In genomic region chr17:41403409-41404023, GRCh38 we compare ENCODE assay signal across 15 cellular contexts. TPM values are rescaled to one million over a fixed set of nuclear protein-coding genes. Genes with fewer than 3 reads are reported as not detected.
DNase-seq lines count a peak whose midpoint lies in the region; ATAC-seq, FAIRE-seq and TF ChIP-seq lines count a peak whose summit lies in the region.
"Had no signal": no experiment of that assay in that cellular context is flagged by ENCODE, and none has a peak within 500 bp of the region (broad histone marks: within the 10 kb centered on the region; RNA-seq: fewer than 3 reads in every experiment).

No MANE protein-coding gene starts in this region.

- BruUV-seq in HepG2 (replicated peaks; lab: Mats Ljungman, UMichigan): no TSS peak

- DNase-seq in HepG2 (ENCODE audit: low spot score) (no peak), right lobe of liver (no peak), foreskin fibroblast (peak; percentile 32 to 42), SIG-M5 treated with dmso at 0.1 percent for 504 hours (lab: John Stamatoyannopoulos, UW; ENCODE audit: unreplicated experiment) (no peak), NCI-H1417 treated with DMSO at 0.1 percent for 48 hours (lab: John Stamatoyannopoulos, UW) (no peak), AML-193 (lab: John Stamatoyannopoulos, UW) (no peak), SHP77 (lab: John Stamatoyannopoulos, UW) (no peak)
- DNase-seq in activated T-helper 2 cell treated with anti-CD3 and anti-CD28 coated beads, Interferon-gamma antibody, Interleukin-2, Interleukin-4, amounts not matched to agents 10 μg/mL and 5 μg/mL and 100 μg/mL, durations not matched to agents 14 hours and 24 hours and 36 hours (ENCODE audit: low spot score): no peak
- DNase-seq: activated B cell treated with CpG ODN at 0.5 μM for 24 hours, mucosa of descending colon, NCI-H2171, psoas muscle had no signal

- no peak overlapping the region for H2AFZ ChIP-seq in HepG2 (ENCODE audit: low read length)
- H2AFZ ChIP-seq: GM23338 had no signal

- H3K27me3 ChIP-seq in HepG2 (ENCODE audit: control insufficient read depth in 1 of 2, insufficient read depth in 2 of 2, low read length in 2 of 2) (no peaks in the 10 kb centered on the region), right lobe of liver (no peaks in the 10 kb centered on the region)

- no peak for TF ChIP-seq POLR2A in HepG2 (IDR thresholded peaks at IDR 0.05; ENCODE audit: insufficient read depth in 1 of 2, low read depth in 2 of 2, low read length in 2 of 2)
- no peak for TF ChIP-seq POLR2A in right lobe of liver (IDR thresholded peaks at IDR 0.05)

- H3K4me1 Mint-ChIP-seq in activated T-helper 2 cell treated with anti-CD3 and anti-CD28 coated beads, Interferon-gamma antibody, Interleukin-2, Interleukin-4, amounts not matched to agents 10 μg/mL and 5 μg/mL and 100 μg/mL, durations not matched to agents 14 hours and 24 hours and 36 hours (ENCODE audit: low read depth): peaks cover 24% of the 10 kb centered on the region
- H3K4me1 Mint-ChIP-seq: activated B cell treated with CpG ODN at 0.5 μM for 24 hours, GM23338 had no signal

- no peak for TF ChIP-seq RAD21 in HepG2 (CRISPR knock-in tag; IDR thresholded peaks at IDR 0.05)

- 27% methylated on average over 4 of the region's 4 CpGs for WGBS in HepG2 (ENCODE audit: low lambda C conversion rate)
- 59% methylated on average over 2 of the region's 4 CpGs for WGBS in right lobe of liver (ENCODE audit: insufficient coverage, low coverage, low lambda C conversion rate, missing lambda C conversion rate)

- H3K4me3 ChIP-seq in HepG2 (replicated peaks in 1 of 3; ENCODE audit: insufficient read depth in 1 of 3, low read depth in 2 of 3, low read length in 3 of 3) (no peak overlapping the region), right lobe of liver (no peak overlapping the region), foreskin fibroblast (ENCODE audit: low read depth in 1 of 2, low read length in 2 of 2) (no peak overlapping the region)
- H3K4me3 ChIP-seq: GM23338, mucosa of descending colon, psoas muscle had no signal

- no peaks in the 10 kb centered on the region for H3K9me3 Mint-ChIP-seq in activated T-helper 2 cell treated with anti-CD3 and anti-CD28 coated beads, Interferon-gamma antibody, Interleukin-2, Interleukin-4, amounts not matched to agents 10 μg/mL and 5 μg/mL and 100 μg/mL, durations not matched to agents 14 hours and 24 hours and 36 hours
- H3K9me3 Mint-ChIP-seq: activated B cell treated with CpG ODN at 0.5 μM for 24 hours, GM23338 had no signal

- H3K4me2 ChIP-seq in HepG2 (ENCODE audit: low read depth, low read length): no peak overlapping the region
- H3K4me2 ChIP-seq: GM23338 had no signal

- no peak overlapping the region for H3K4me3 Mint-ChIP-seq in activated T-helper 2 cell treated with anti-CD3 and anti-CD28 coated beads, Interferon-gamma antibody, Interleukin-2, Interleukin-4, amounts not matched to agents 10 μg/mL and 5 μg/mL and 100 μg/mL, durations not matched to agents 14 hours and 24 hours and 36 hours (ENCODE audit: low read depth)
- H3K4me3 Mint-ChIP-seq: activated B cell treated with CpG ODN at 0.5 μM for 24 hours, GM23338 had no signal

- H4K20me1 ChIP-seq in HepG2 (ENCODE audit: insufficient read depth, low read length): no peaks in the 10 kb centered on the region

- H3K4me1 ChIP-seq in HepG2 (ENCODE audit: insufficient read depth, low read length): peaks cover 34% of the 10 kb centered on the region
- H3K4me1 ChIP-seq in right lobe of liver: no peaks in the 10 kb centered on the region
- H3K4me1 ChIP-seq: psoas muscle had no signal

- ATAC-seq in HepG2: no peak
- no peak for ATAC-seq in right lobe of liver
- ATAC-seq: GM23338, mucosa of descending colon had no signal

- peak overlapping the region; percentile 82 for H3K27ac Mint-ChIP-seq in activated T-helper 2 cell treated with anti-CD3 and anti-CD28 coated beads, Interferon-gamma antibody, Interleukin-2, Interleukin-4, amounts not matched to agents 10 μg/mL and 5 μg/mL and 100 μg/mL, durations not matched to agents 14 hours and 24 hours and 36 hours
- H3K27ac Mint-ChIP-seq: activated B cell treated with CpG ODN at 0.5 μM for 24 hours, GM23338 had no signal

- H3K36me3 Mint-ChIP-seq in activated T-helper 2 cell treated with anti-CD3 and anti-CD28 coated beads, Interferon-gamma antibody, Interleukin-2, Interleukin-4, amounts not matched to agents 10 μg/mL and 5 μg/mL and 100 μg/mL, durations not matched to agents 14 hours and 24 hours and 36 hours (ENCODE audit: low read depth): no peaks in the 10 kb centered on the region

- CTCF ChIA-PET in HepG2 (lab: Yijun Ruan, JAX; ENCODE audit: low intra/inter-chr PET ratio, low total read pairs): no interaction called here

- H3K36me3 ChIP-seq in HepG2 (replicated peaks in 1 of 2; ENCODE audit: control insufficient read depth in 1 of 2, insufficient read depth in 2 of 2, low read length in 2 of 2) (no peaks in the 10 kb centered on the region), right lobe of liver (no peaks in the 10 kb centered on the region)

- H3K9ac ChIP-seq in HepG2 (ENCODE audit: insufficient read depth, low read depth, low read length): no peak overlapping the region

- TF ChIP-seq EP300 in HepG2 (IDR thresholded peaks at IDR 0.05; ENCODE audit: low read depth in 2 of 2, low read length in 2 of 2): no peak
- no peak for TF ChIP-seq EP300 in HepG2 (CRISPR knock-in tag; IDR thresholded peaks at IDR 0.05; ENCODE audit: borderline replicate concordance)

- H3K9me3 ChIP-seq in HepG2 (ENCODE audit: low read length): no peaks in the 10 kb centered on the region
- no peaks in the 10 kb centered on the region for H3K9me3 ChIP-seq in right lobe of liver
- H3K9me3 ChIP-seq: mucosa of descending colon, psoas muscle had no signal

- H3K79me2 ChIP-seq in HepG2 (ENCODE audit: insufficient read depth, low read length): no peaks in the 10 kb centered on the region

- H3K27me3 Mint-ChIP-seq in activated T-helper 2 cell treated with anti-CD3 and anti-CD28 coated beads, Interferon-gamma antibody, Interleukin-2, Interleukin-4, amounts not matched to agents 10 μg/mL and 5 μg/mL and 100 μg/mL, durations not matched to agents 14 hours and 24 hours and 36 hours (ENCODE audit: low read depth): no peaks in the 10 kb centered on the region

- in situ Hi-C loops in HepG2 (cut with HindIII; ENCODE audit: extremely low pct_ligation_motif_present, low pct_unique_long_range_greater_than_20kb): no loop called here

- TF ChIP-seq CTCF in HepG2 (CRISPR knock-in tag; IDR thresholded peaks at IDR 0.05) (no peak), right lobe of liver (IDR thresholded peaks at IDR 0.05) (no peak), foreskin fibroblast (IDR thresholded peaks at IDR 0.05; ENCODE audit: low read depth, low read length) (no peak)

- no peak for FAIRE-seq in HepG2 (lab: Jason Lieb, UNC)

- POLR2A ChIA-PET in HepG2 (lab: Yijun Ruan, JAX): interaction anchor here (0.9 to 4.1 kb wide), 6 partner anchors 10 to 501 kb away, joined by 3 to 35 read pairs (median 3); partner anchors contain the start of gene KRT19

- intact Hi-C loops in HepG2 (cut with micrococcal nuclease; ENCODE audit: unreplicated experiment): no loop called here
- intact Hi-C loops in right lobe of liver (cut with DNase I): no loop called here
- intact Hi-C loops in activated T-helper 2 cell treated with anti-CD3 and anti-CD28 coated beads, Interferon-gamma antibody, Interleukin-2, Interleukin-4, amounts not matched to agents 10 μg/mL and 5 μg/mL and 100 μg/mL, durations not matched to agents 14 hours and 24 hours and 36 hours (cut with micrococcal nuclease): loop anchor here (2.0 to 10.0 kb wide), 4 partner anchors 61 to 859 kb away; no protein-coding TSS in a partner anchor

- no peak overlapping the region for H3K27ac ChIP-seq in HepG2 (ENCODE audit: extremely low read length, insufficient read depth, low read length)
- H3K27ac ChIP-seq in right lobe of liver: no peak overlapping the region
- H3K27ac ChIP-seq: HL-60 had no signal

RNA-seq across cellular contexts. Expression of gene KRT31, which starts 6.1 kb away (rescaled TPM):
- total RNA-seq in HepG2 (2016; rRNA removed; fragmentation: Illumina TruSeq; extraction: Trizol) (not detected in 2 replicates), right lobe of liver (not detected)
- not detected in 2 replicates for total RNA-seq in HepG2 (2016; cell fraction: cytosol; rRNA removed; fragmentation: Illumina TruSeq; extraction: Trizol; ENCODE audit: low read depth)
- total RNA-seq in HepG2 (2016; cell fraction: insoluble cytoplasmic fraction; rRNA removed; fragmentation: Illumina TruSeq; extraction: Trizol): not detected in 2 replicates
- total RNA-seq in HepG2 (2016; cell fraction: membrane; rRNA removed; fragmentation: Illumina TruSeq; extraction: Trizol): not detected in 2 replicates
- total RNA-seq in HepG2 (2016; cell fraction: nucleus; rRNA removed; fragmentation: Illumina TruSeq; extraction: Trizol): not detected in 2 replicates
- 0.05 TPM in 2 replicates for polyA plus RNA-seq in HepG2 (2011; rRNA removed)
- polyA plus RNA-seq in HepG2 (2011; cell fraction: cytosol; rRNA removed): not detected in 2 replicates
- 0.07 and 0.13 TPM in 2 replicates for polyA plus RNA-seq in HepG2 (2011; cell fraction: nucleus; rRNA removed)
- polyA plus RNA-seq in HepG2 (2012): not detected in 2 replicates
- polyA plus RNA-seq in HepG2 (2016; cell fraction: cytosol; fragmentation: Illumina TruSeq; extraction: Trizol; ENCODE audit: low read depth): not detected in 2 replicates
- polyA plus RNA-seq in HepG2 (2016; cell fraction: insoluble cytoplasmic fraction; fragmentation: Illumina TruSeq; extraction: Trizol; ENCODE audit: low read depth): not detected in 2 replicates
- not detected in 2 replicates for polyA plus RNA-seq in HepG2 (2016; cell fraction: membrane; fragmentation: Illumina TruSeq; extraction: Trizol; ENCODE audit: low read depth)
- polyA plus RNA-seq in HepG2 (2016; cell fraction: nucleus; fragmentation: Illumina TruSeq; extraction: Trizol; ENCODE audit: insufficient read depth, low read depth): not detected in 2 replicates
- polyA minus RNA-seq in HepG2 (2011; rRNA and poly(A)+ RNA removed; ENCODE audit: low replicate concordance): 0.23 TPM in 1 of 2 replicates, not detected in the other
- not detected in 2 replicates for polyA minus RNA-seq in HepG2 (2011; cell fraction: cytosol; rRNA and poly(A)+ RNA removed)
- not detected in 2 replicates for polyA minus RNA-seq in HepG2 (2011; cell fraction: nucleus; rRNA and poly(A)+ RNA removed)
- total RNA-seq in activated T-helper 2 cell treated with anti-CD3 and anti-CD28 coated beads, Interferon-gamma antibody, Interleukin-2, Interleukin-4, amounts not matched to agents 10 μg/mL and 5 μg/mL and 100 μg/mL, durations not matched to agents 14 hours and 24 hours and 36 hours: not detected in 2 replicates
- total RNA-seq: activated B cell treated with CpG ODN at 0.5 μM for 24 hours, GM23338, mucosa of descending colon had no signal
- polyA plus RNA-seq: GM23338 had no signal

RNA-seq across cellular contexts. Expression of gene KRT37, which starts 20.9 kb away (rescaled TPM):
- total RNA-seq in HepG2 (2016; rRNA removed; fragmentation: Illumina TruSeq; extraction: Trizol) (not detected in 2 replicates), right lobe of liver (not detected)
- not detected in 2 replicates for total RNA-seq in HepG2 (2016; cell fraction: cytosol; rRNA removed; fragmentation: Illumina TruSeq; extraction: Trizol; ENCODE audit: low read depth)
- 0.06 and 0.16 TPM in 2 replicates for total RNA-seq in HepG2 (2016; cell fraction: insoluble cytoplasmic fraction; rRNA removed; fragmentation: Illumina TruSeq; extraction: Trizol)
- total RNA-seq in HepG2 (2016; cell fraction: membrane; rRNA removed; fragmentation: Illumina TruSeq; extraction: Trizol): not detected in 2 replicates
- total RNA-seq in HepG2 (2016; cell fraction: nucleus; rRNA removed; fragmentation: Illumina TruSeq; extraction: Trizol): not detected in 2 replicates
- 0.69 and 0.76 TPM in 2 replicates for polyA plus RNA-seq in HepG2 (2011; rRNA removed)
- 0.58 and 0.74 TPM in 2 replicates for polyA plus RNA-seq in HepG2 (2011; cell fraction: cytosol; rRNA removed)
- polyA plus RNA-seq in HepG2 (2011; cell fraction: nucleus; rRNA removed): 0.27 and 0.45 TPM in 2 replicates
- 0.27 TPM in 1 of 2 replicates, not detected in the other for polyA plus RNA-seq in HepG2 (2012)
- 0.09 TPM in 1 of 2 replicates, not detected in the other for polyA plus RNA-seq in HepG2 (2016; cell fraction: cytosol; fragmentation: Illumina TruSeq; extraction: Trizol; ENCODE audit: low read depth)
- polyA plus RNA-seq in HepG2 (2016; cell fraction: insoluble cytoplasmic fraction; fragmentation: Illumina TruSeq; extraction: Trizol; ENCODE audit: low read depth): 0.15 and 0.33 TPM in 2 replicates
- polyA plus RNA-seq in HepG2 (2016; cell fraction: membrane; fragmentation: Illumina TruSeq; extraction: Trizol; ENCODE audit: low read depth): 0.13 and 0.14 TPM in 2 replicates
- polyA plus RNA-seq in HepG2 (2016; cell fraction: nucleus; fragmentation: Illumina TruSeq; extraction: Trizol; ENCODE audit: insufficient read depth, low read depth): not detected in 2 replicates
- 0.54 TPM in 1 of 2 replicates, not detected in the other for polyA minus RNA-seq in HepG2 (2011; rRNA and poly(A)+ RNA removed; ENCODE audit: low replicate concordance)
- polyA minus RNA-seq in HepG2 (2011; cell fraction: cytosol; rRNA and poly(A)+ RNA removed): 0.40 and 0.44 TPM in 2 replicates
- polyA minus RNA-seq in HepG2 (2011; cell fraction: nucleus; rRNA and poly(A)+ RNA removed): not detected in 2 replicates
- not detected in 2 replicates for total RNA-seq in activated T-helper 2 cell treated with anti-CD3 and anti-CD28 coated beads, Interferon-gamma antibody, Interleukin-2, Interleukin-4, amounts not matched to agents 10 μg/mL and 5 μg/mL and 100 μg/mL, durations not matched to agents 14 hours and 24 hours and 36 hours
- total RNA-seq: activated B cell treated with CpG ODN at 0.5 μM for 24 hours, GM23338, mucosa of descending colon, psoas muscle had no signal
- polyA plus RNA-seq: BJ, GM23338, psoas muscle had no signal

RNA-seq across cellular contexts. Expression of gene KRT34, which starts 21.4 kb away (rescaled TPM):
- total RNA-seq in HepG2 (2016; rRNA removed; fragmentation: Illumina TruSeq; extraction: Trizol) (not detected in 2 replicates), right lobe of liver (not detected)
- total RNA-seq in HepG2 (2016; cell fraction: cytosol; rRNA removed; fragmentation: Illumina TruSeq; extraction: Trizol; ENCODE audit: low read depth): not detected in 2 replicates
- not detected in 2 replicates for total RNA-seq in HepG2 (2016; cell fraction: insoluble cytoplasmic fraction; rRNA removed; fragmentation: Illumina TruSeq; extraction: Trizol)
- total RNA-seq in HepG2 (2016; cell fraction: membrane; rRNA removed; fragmentation: Illumina TruSeq; extraction: Trizol): not detected in 2 replicates
- not detected in 2 replicates for total RNA-seq in HepG2 (2016; cell fraction: nucleus; rRNA removed; fragmentation: Illumina TruSeq; extraction: Trizol)
- polyA plus RNA-seq in HepG2 (2011; rRNA removed): 0.05 TPM in 1 of 2 replicates, not detected in the other
- not detected in 2 replicates for polyA plus RNA-seq in HepG2 (2011; cell fraction: cytosol; rRNA removed)
- polyA plus RNA-seq in HepG2 (2011; cell fraction: nucleus; rRNA removed): not detected in 2 replicates
- polyA plus RNA-seq in HepG2 (2012): not detected in 2 replicates
- not detected in 2 replicates for polyA plus RNA-seq in HepG2 (2016; cell fraction: cytosol; fragmentation: Illumina TruSeq; extraction: Trizol; ENCODE audit: low read depth)
- not detected in 2 replicates for polyA plus RNA-seq in HepG2 (2016; cell fraction: insoluble cytoplasmic fraction; fragmentation: Illumina TruSeq; extraction: Trizol; ENCODE audit: low read depth)
- polyA plus RNA-seq in HepG2 (2016; cell fraction: membrane; fragmentation: Illumina TruSeq; extraction: Trizol; ENCODE audit: low read depth): not detected in 2 replicates
- polyA plus RNA-seq in HepG2 (2016; cell fraction: nucleus; fragmentation: Illumina TruSeq; extraction: Trizol; ENCODE audit: insufficient read depth, low read depth): not detected in 2 replicates
- polyA minus RNA-seq in HepG2 (2011; rRNA and poly(A)+ RNA removed; ENCODE audit: low replicate concordance): 0.19 TPM in 1 of 2 replicates, not detected in the other
- not detected in 2 replicates for polyA minus RNA-seq in HepG2 (2011; cell fraction: cytosol; rRNA and poly(A)+ RNA removed)
- polyA minus RNA-seq in HepG2 (2011; cell fraction: nucleus; rRNA and poly(A)+ RNA removed): not detected in 2 replicates
- total RNA-seq in activated T-helper 2 cell treated with anti-CD3 and anti-CD28 coated beads, Interferon-gamma antibody, Interleukin-2, Interleukin-4, amounts not matched to agents 10 μg/mL and 5 μg/mL and 100 μg/mL, durations not matched to agents 14 hours and 24 hours and 36 hours: not detected in 2 replicates
- total RNA-seq: activated B cell treated with CpG ODN at 0.5 μM for 24 hours, GM23338, mucosa of descending colon, psoas muscle had no signal
- polyA plus RNA-seq: GM23338, psoas muscle had no signal

RNA-seq across cellular contexts. Expression of gene KRT33B, which starts 33.9 kb away (rescaled TPM):
- total RNA-seq in HepG2 (2016; rRNA removed; fragmentation: Illumina TruSeq; extraction: Trizol): not detected in 2 replicates
- not detected in 2 replicates for total RNA-seq in HepG2 (2016; cell fraction: cytosol; rRNA removed; fragmentation: Illumina TruSeq; extraction: Trizol; ENCODE audit: low read depth)
- total RNA-seq in HepG2 (2016; cell fraction: insoluble cytoplasmic fraction; rRNA removed; fragmentation: Illumina TruSeq; extraction: Trizol): not detected in 2 replicates
- not detected in 2 replicates for total RNA-seq in HepG2 (2016; cell fraction: membrane; rRNA removed; fragmentation: Illumina TruSeq; extraction: Trizol)
- total RNA-seq in HepG2 (2016; cell fraction: nucleus; rRNA removed; fragmentation: Illumina TruSeq; extraction: Trizol): not detected in 2 replicates
- polyA plus RNA-seq in HepG2 (2011; rRNA removed): not detected in 2 replicates
- polyA plus RNA-seq in HepG2 (2011; cell fraction: cytosol; rRNA removed): not detected in 2 replicates
- polyA plus RNA-seq in HepG2 (2011; cell fraction: nucleus; rRNA removed): not detected in 2 replicates
- not detected in 2 replicates for polyA plus RNA-seq in HepG2 (2012)
- polyA plus RNA-seq in HepG2 (2016; cell fraction: cytosol; fragmentation: Illumina TruSeq; extraction: Trizol; ENCODE audit: low read depth): not detected in 2 replicates
- polyA plus RNA-seq in HepG2 (2016; cell fraction: insoluble cytoplasmic fraction; fragmentation: Illumina TruSeq; extraction: Trizol; ENCODE audit: low read depth): not detected in 2 replicates
- polyA plus RNA-seq in HepG2 (2016; cell fraction: membrane; fragmentation: Illumina TruSeq; extraction: Trizol; ENCODE audit: low read depth): not detected in 2 replicates
- not detected in 2 replicates for polyA plus RNA-seq in HepG2 (2016; cell fraction: nucleus; fragmentation: Illumina TruSeq; extraction: Trizol; ENCODE audit: insufficient read depth, low read depth)
- 0.16 TPM in 1 of 2 replicates, not detected in the other for polyA minus RNA-seq in HepG2 (2011; rRNA and poly(A)+ RNA removed; ENCODE audit: low replicate concordance)
- not detected in 2 replicates for polyA minus RNA-seq in HepG2 (2011; cell fraction: cytosol; rRNA and poly(A)+ RNA removed)
- polyA minus RNA-seq in HepG2 (2011; cell fraction: nucleus; rRNA and poly(A)+ RNA removed): not detected in 2 replicates
- not detected for total RNA-seq in right lobe of liver
- not detected in 2 replicates for total RNA-seq in activated T-helper 2 cell treated with anti-CD3 and anti-CD28 coated beads, Interferon-gamma antibody, Interleukin-2, Interleukin-4, amounts not matched to agents 10 μg/mL and 5 μg/mL and 100 μg/mL, durations not matched to agents 14 hours and 24 hours and 36 hours
- total RNA-seq: activated B cell treated with CpG ODN at 0.5 μM for 24 hours, GM23338, mucosa of descending colon, psoas muscle had no signal
- polyA plus RNA-seq: GM23338, psoas muscle had no signal

RNA-seq across cellular contexts. Expression of gene KRT38, which starts 37.3 kb away (rescaled TPM):
- total RNA-seq in HepG2 (2016; rRNA removed; fragmentation: Illumina TruSeq; extraction: Trizol): not detected in 2 replicates
- not detected in 2 replicates for total RNA-seq in HepG2 (2016; cell fraction: cytosol; rRNA removed; fragmentation: Illumina TruSeq; extraction: Trizol; ENCODE audit: low read depth)
- total RNA-seq in HepG2 (2016; cell fraction: insoluble cytoplasmic fraction; rRNA removed; fragmentation: Illumina TruSeq; extraction: Trizol): not detected in 2 replicates
- not detected in 2 replicates for total RNA-seq in HepG2 (2016; cell fraction: membrane; rRNA removed; fragmentation: Illumina TruSeq; extraction: Trizol)
- not detected in 2 replicates for total RNA-seq in HepG2 (2016; cell fraction: nucleus; rRNA removed; fragmentation: Illumina TruSeq; extraction: Trizol)
- polyA plus RNA-seq in HepG2 (2011; rRNA removed): not detected in 2 replicates
- not detected in 2 replicates for polyA plus RNA-seq in HepG2 (2011; cell fraction: cytosol; rRNA removed)
- polyA plus RNA-seq in HepG2 (2011; cell fraction: nucleus; rRNA removed): 0.10 TPM in 1 of 2 replicates, not detected in the other
- polyA plus RNA-seq in HepG2 (2012): not detected in 2 replicates
- not detected in 2 replicates for polyA plus RNA-seq in HepG2 (2016; cell fraction: cytosol; fragmentation: Illumina TruSeq; extraction: Trizol; ENCODE audit: low read depth)
- not detected in 2 replicates for polyA plus RNA-seq in HepG2 (2016; cell fraction: insoluble cytoplasmic fraction; fragmentation: Illumina TruSeq; extraction: Trizol; ENCODE audit: low read depth)
- not detected in 2 replicates for polyA plus RNA-seq in HepG2 (2016; cell fraction: membrane; fragmentation: Illumina TruSeq; extraction: Trizol; ENCODE audit: low read depth)
- polyA plus RNA-seq in HepG2 (2016; cell fraction: nucleus; fragmentation: Illumina TruSeq; extraction: Trizol; ENCODE audit: insufficient read depth, low read depth): not detected in 2 replicates
- polyA minus RNA-seq in HepG2 (2011; rRNA and poly(A)+ RNA removed; ENCODE audit: low replicate concordance): 0.05 TPM in 1 of 2 replicates, not detected in the other
- polyA minus RNA-seq in HepG2 (2011; cell fraction: cytosol; rRNA and poly(A)+ RNA removed): not detected in 2 replicates
- not detected in 2 replicates for polyA minus RNA-seq in HepG2 (2011; cell fraction: nucleus; rRNA and poly(A)+ RNA removed)
- not detected for total RNA-seq in right lobe of liver
- not detected in 2 replicates for total RNA-seq in activated T-helper 2 cell treated with anti-CD3 and anti-CD28 coated beads, Interferon-gamma antibody, Interleukin-2, Interleukin-4, amounts not matched to agents 10 μg/mL and 5 μg/mL and 100 μg/mL, durations not matched to agents 14 hours and 24 hours and 36 hours
- total RNA-seq: activated B cell treated with CpG ODN at 0.5 μM for 24 hours, GM23338, mucosa of descending colon, psoas muscle had no signal
- polyA plus RNA-seq: GM23338 had no signal

Comparison
In these comparisons a context has a peak if more than half of its experiments do, and no peak if none do; other contexts are left out.
1. DNase-seq: peak in foreskin fibroblast (2 of 2); none in HepG2 (single experiment), right lobe of liver (0 of 3), activated T-helper 2 cell treated with anti-CD3 and anti-CD28 coated beads, Interferon-gamma antibody, Interleukin-2, Interleukin-4, amounts not matched to agents 10 μg/mL and 5 μg/mL and 100 μg/mL, durations not matched to agents 14 hours and 24 hours and 36 hours (single experiment), SIG-M5 treated with dmso at 0.1 percent for 504 hours (single experiment), NCI-H1417 treated with DMSO at 0.1 percent for 48 hours (single experiment), AML-193 (0 of 2) and SHP77 (0 of 2).